ENCODE assay signal across 23 cellular contexts in genomic region chr1:240232548-240232947, GRCh38.
DNase-seq lines count a peak whose midpoint lies in the region; ATAC-seq and TF ChIP-seq lines count a peak whose summit lies in the region.
"Had no signal": no experiment of that assay in that cellular context is flagged by ENCODE, and none has a peak within 500 bp of the region (broad histone marks: within the 10 kb centered on the region; RNA-seq: fewer than 3 reads in every experiment).

No MANE protein-coding gene starts in this region.

- ATAC-seq in IMR-90 (ENCODE audit: low read depth) (peak; percentile 69), GM18907 (IDR thresholded peaks at IDR 0.05; ENCODE audit: unreplicated experiment) (no peak), gastrocnemius medialis (no peak)
- ATAC-seq: naive thymus-derived CD4-positive, alpha-beta T cell had no signal

- peaks cover 4% of the 10 kb centered on the region for H3K36me3 ChIP-seq in IMR-90 (ENCODE audit: control insufficient read depth, insufficient read depth, low read length)
- no peaks in the 10 kb centered on the region for H3K36me3 ChIP-seq in gastrocnemius medialis
- H3K36me3 ChIP-seq: BE2C, cardiac muscle cell, esophagus squamous epithelium, ovary, uterus had no signal

- no peak overlapping the region for H4K91ac ChIP-seq in IMR-90 (ENCODE audit: insufficient read depth, low read depth, low read length)

- H3K4ac ChIP-seq in IMR-90 (ENCODE audit: low read depth, low read length), result peak overlapping the region; percentile 88; the same call in 1 of the 2 replicates

- H4K8ac ChIP-seq in IMR-90 (ENCODE audit: low read depth in 2 of 2, low read length in 2 of 2), result peak overlapping the region in 1 of 2 experiments; percentile 73; a peak in 2 of 4 replicates

- H3K79me1 ChIP-seq in IMR-90 (ENCODE audit: low read depth in 1 of 2, low read length in 2 of 2), result peaks cover 7 to 25% of the 10 kb centered on the region in 2 experiments; a peak in 3 of 4 replicates

- 8% methylated on average over 2 of the region's 2 CpGs; no CpG with 5 or more reads in 1 of the 2 experiments for WGBS in IMR-90 (ENCODE audit: extremely low coverage in 2 of 2, insufficient read length in 1 of 2), 2 experiments

- TF ChIP-seq CTCF in IMR-90 (conservative IDR thresholded peaks at IDR 0.05; ENCODE audit: low read depth, low read length) (no peak), astrocyte of the cerebellum (IDR thresholded peaks at IDR 0.05; ENCODE audit: low read depth, low read length, missing control alignments) (no peak), gastrocnemius medialis (IDR thresholded peaks at IDR 0.05 in 4 of 5, conservative IDR thresholded peaks at IDR 0.05 in 1 of 5) (no peak)

- POLR2A ChIA-PET in IMR-90 (lab: Charles Lee; ENCODE audit: unreplicated experiment), result no interaction called here

- no peaks in the 10 kb centered on the region for H3K27me3 ChIP-seq in IMR-90 (ENCODE audit: control insufficient read depth, insufficient read depth, low read length)
- H3K27me3 ChIP-seq in gastrocnemius medialis, result no peaks in the 10 kb centered on the region
- H3K27me3 ChIP-seq: BE2C, cardiac muscle cell, esophagus squamous epithelium, ovary, sigmoid colon, uterus had no signal

- dilution Hi-C loops in IMR-90 (cut with HindIII; ENCODE audit: low sequenced_read_pairs, unreplicated experiment), result no loop called here

- no TSS peak for BruUV-seq in IMR-90 (replicated peaks; lab: Mats Ljungman, UMichigan)

- no peak for TF ChIP-seq RAD21 in IMR-90 (IDR thresholded peaks at IDR 0.05; ENCODE audit: low read length)

- 0 out of 2 replicates have a peak overlapping the region, but pooled peaks have one; percentile 79 for H2BK20ac ChIP-seq in IMR-90 (ENCODE audit: low read depth, low read length)

- no peak overlapping the region for H3K9ac ChIP-seq in IMR-90 (ENCODE audit: low read depth, low read length)

- H4K5ac ChIP-seq in IMR-90 (ENCODE audit: low read depth, low read length), result no peak overlapping the region; the same call in 1 of the 2 replicates

- H3K9me1 ChIP-seq in IMR-90 (ENCODE audit: insufficient read depth, low read length), result peaks cover 9% of the 10 kb centered on the region; the same call in 1 of the 2 replicates

- H2AK5ac ChIP-seq in IMR-90 (ENCODE audit: low read depth, low read length), result no peak overlapping the region

- no peak overlapping the region for H2BK15ac ChIP-seq in IMR-90 (ENCODE audit: low read depth, low read length)

- H3K27ac ChIP-seq in IMR-90 (ENCODE audit: insufficient read depth, low read length) (0 out of 2 replicates have a peak overlapping the region, but pooled peaks have one; percentile 68), gastrocnemius medialis (no peak overlapping the region)
- H3K27ac ChIP-seq: cardiac muscle cell, esophagus squamous epithelium, ovary, sigmoid colon, uterus had no signal

- no peak overlapping the region for H3K18ac ChIP-seq in IMR-90 (ENCODE audit: low read depth, low read length)

- in situ Hi-C loops in IMR-90 (cut with MboI; ENCODE audit: low sequenced_read_pairs) (no loop called here), astrocyte of the cerebellum (cut with HindIII; ENCODE audit: low sequenced_read_pairs) (no loop called here), gastrocnemius medialis (cut with MboI; ENCODE audit: low sequenced_read_pairs in 4 of 4) (no loop called here)

- peak overlapping the region; percentile 97 for H2BK5ac ChIP-seq in IMR-90 (ENCODE audit: low read depth, low read length, poor library complexity, severe bottlenecking)

- H3K9me3 ChIP-seq in IMR-90 (ENCODE audit: control insufficient read depth, insufficient read depth, low read length) (no peaks in the 10 kb centered on the region), gastrocnemius medialis (no peaks in the 10 kb centered on the region)
- H3K9me3 ChIP-seq: BE2C, esophagus squamous epithelium, ovary, sigmoid colon, uterus had no signal

- DNase-seq in AG20443 (ENCODE audit: low spot score), result peak; percentile 32
- DNase-seq in IMR-90, result peak; percentile 67
- DNase-seq in astrocyte of the cerebellum (ENCODE audit: low read depth), result peak; percentile 56
- peak; percentile 96 for DNase-seq in foreskin melanocyte
- no peak for DNase-seq in NOMO-1 treated with DMSO at 0.1 percent for 48 hours (lab: John Stamatoyannopoulos, UW; ENCODE audit: unreplicated experiment)
- no peak for DNase-seq in anterior cingulate cortex (lab: John Stamatoyannopoulos, UW)
- DNase-seq in gastrocnemius medialis, result no peak
- DNase-seq: activated CD4-positive, alpha-beta memory T cell treated with anti-CD3 and anti-CD28 coated beads for 36 hours; activated naive CD4-positive, alpha-beta T cell treated with anti-CD3 and anti-CD28 coated beads, Interleukin-2, amount 50 U/mL, for 16 hours; activated T-cell treated with anti-CD3 and anti-CD28 coated beads, Interleukin-2, amount 50 U/mL, for 24 hours; BE2C; effector CD4-positive, alpha-beta T cell; esophagus squamous epithelium; kidney glomerular epithelial cell; MM.1S; naive thymus-derived CD4-positive, alpha-beta T cell; NCI-H187 treated with DMSO at 0.1 percent for 48 hours; ovary; sigmoid colon; stimulated activated CD4-positive, alpha-beta T cell treated with anti-CD3 and anti-CD28 coated beads, Interleukin-2, amount 100 ng/mL, for 24 hours; uterus had no signal

- peak overlapping the region; percentile 93 for H2BK120ac ChIP-seq in IMR-90 (ENCODE audit: low read depth, low read length)

- peaks cover 23% of the 10 kb centered on the region for H3K4me1 ChIP-seq in IMR-90 (ENCODE audit: control insufficient read depth, insufficient read depth, low read length)
- no peaks in the 10 kb centered on the region for H3K4me1 ChIP-seq in gastrocnemius medialis
- H3K4me1 ChIP-seq: BE2C, esophagus squamous epithelium, sigmoid colon, uterus had no signal

- TF ChIP-seq POLR2A in IMR-90 (IDR thresholded peaks at IDR 0.05; ENCODE audit: low read depth, low read length) (no peak), gastrocnemius medialis (IDR thresholded peaks at IDR 0.05) (no peak)

- CTCF ChIA-PET in IMR-90 (lab: Yijun Ruan, JAX), result no interaction called here

- peak overlapping the region; percentile 81; the same call in 1 of the 2 replicates for H3K56ac ChIP-seq in IMR-90 (ENCODE audit: extremely low read depth, insufficient read depth, low read length)

- no peaks in the 10 kb centered on the region for H4K20me1 ChIP-seq in IMR-90 (ENCODE audit: insufficient read depth, low read length)

- no peak overlapping the region for H2AFZ ChIP-seq in IMR-90 (replicated peaks; ENCODE audit: low read length, poor library complexity)

- H2AK9ac ChIP-seq in IMR-90 (replicated peaks; ENCODE audit: low read depth, low read length, poor library complexity), result no peak overlapping the region

- intact Hi-C loops in IMR-90 (cut with micrococcal nuclease), result no loop called here
- intact Hi-C loops in gastrocnemius medialis (cut with DNase I; ENCODE audit: low total_unique reads), result loop anchor here (10.0 kb wide), 1 partner anchor 62 kb away; no protein-coding TSS in a partner anchor

- H3K14ac ChIP-seq in IMR-90 (replicated peaks; ENCODE audit: low read depth, low read length), result no peak overlapping the region

- H3K4me3 ChIP-seq in IMR-90 (ENCODE audit: insufficient read depth, low read depth, low read length), result no peak overlapping the region
- no peak overlapping the region for H3K4me3 ChIP-seq in astrocyte of the cerebellum (ENCODE audit: low read depth, low read length)
- H3K4me3 ChIP-seq in gastrocnemius medialis, result no peak overlapping the region
- H3K4me3 ChIP-seq: cardiac muscle cell, esophagus squamous epithelium, ovary, sigmoid colon, uterus had no signal

- no peak overlapping the region for H3K4me2 ChIP-seq in IMR-90 (ENCODE audit: low read depth, low read length)

- no peak overlapping the region for H3K23ac ChIP-seq in IMR-90 (ENCODE audit: low read depth, low read length)

TF ChIP-seq in IMR-90, 13 proteins besides CTCF, POLR2A, EP300 and RAD21:
- peak; percentile 76 for TF ChIP-seq FOS (IDR thresholded peaks at IDR 0.05; ENCODE audit: low read depth, low read length)
- no peak for TF ChIP-seq SMC3 (IDR thresholded peaks at IDR 0.05; ENCODE audit: low read depth, low read length)

Comparison
In these comparisons a context has a peak if more than half of its experiments do, and no peak if none do; other contexts are left out.
1. DNase-seq: peak in AG20443 (single experiment), IMR-90 (single experiment), astrocyte of the cerebellum (single experiment) and foreskin melanocyte (single experiment); none in NOMO-1 treated with DMSO at 0.1 percent for 48 hours (single experiment), anterior cingulate cortex (0 of 58) and gastrocnemius medialis (0 of 2).